13 cellular contexts compared by ENCODE assay signal in genomic region chr3:138513073-138513843, GRCh38.
A peak's percentile ranks its signal among the peaks of the same experiment; 100 is the strongest.
DNase-seq lines count a peak whose midpoint lies in the region; ATAC-seq and TF ChIP-seq lines count a peak whose summit lies in the region.
"Had no signal": no experiment of that assay in that cellular context is flagged by ENCODE, and none has a peak within 500 bp of the region (broad histone marks: within the 10 kb centered on the region; RNA-seq: fewer than 3 reads in every experiment).

No MANE protein-coding gene starts in this region.

- no peaks in the 10 kb centered on the region for H3K9me3 Mint-ChIP-seq in chondrocyte (ENCODE audit: low read depth)

- peak overlapping the region; percentile 61 for H3K27ac ChIP-seq in KOPT-K1 (ENCODE audit: low read depth, low read length, poor library complexity, severe bottlenecking)
- H3K27ac ChIP-seq in breast epithelium: no peak overlapping the region
- H3K27ac ChIP-seq: parathyroid adenoma had no signal

- H3K9me3 ChIP-seq in KOPT-K1 (ENCODE audit: insufficient read depth, low read length, poor library complexity, severe bottlenecking) (no peaks in the 10 kb centered on the region), breast epithelium (peaks cover 8 to 9% of the 10 kb centered on the region in 2 donors)

- no peak for TF ChIP-seq POLR2A in breast epithelium (IDR thresholded peaks at IDR 0.05)

- no peak overlapping the region for H3K4me3 Mint-ChIP-seq in chondrocyte (ENCODE audit: unreplicated experiment)

- peak; percentile 45 for DNase-seq in GM12865 (ENCODE audit: low read depth)
- DNase-seq in DMS53 treated with DMSO at 0.1 percent for 48 hours (lab: John Stamatoyannopoulos, UW; ENCODE audit: unreplicated experiment): no peak
- DNase-seq in breast epithelium (ENCODE audit: low spot score in 2 of 2): no peak
- no peak for DNase-seq in chondrocyte (ENCODE audit: low spot score)
- DNase-seq: activated CD4-positive, alpha-beta T cell treated with anti-CD3 and anti-CD28 coated beads for 4 hours; C1 segment of cervical spinal cord; NCI-H2171; Right ventricle myocardium superior had no signal

- H3K4me1 Mint-ChIP-seq in chondrocyte (ENCODE audit: low read depth): no peaks in the 10 kb centered on the region

- no peaks in the 10 kb centered on the region for H3K4me1 ChIP-seq in breast epithelium
- H3K4me1 ChIP-seq: parathyroid adenoma had no signal

- H3K36me3 Mint-ChIP-seq in chondrocyte (ENCODE audit: low read depth): peaks cover 8% of the 10 kb centered on the region

- ATAC-seq in GM18868 (IDR thresholded peaks at IDR 0.05; ENCODE audit: unreplicated experiment) (peak; percentile 73), HG02588 (IDR thresholded peaks at IDR 0.05; ENCODE audit: unreplicated experiment) (peak; percentile 84), GM19328 (IDR thresholded peaks at IDR 0.05; ENCODE audit: unreplicated experiment) (no peak)

- H3K27ac Mint-ChIP-seq in chondrocyte (ENCODE audit: unreplicated experiment): no peak overlapping the region

- no peaks in the 10 kb centered on the region for H3K27me3 Mint-ChIP-seq in chondrocyte (ENCODE audit: low read depth)

- intact Hi-C loops in breast epithelium (cut with DNase I; ENCODE audit: low total_unique reads): no loop called here

- H3K36me3 ChIP-seq in KOPT-K1 (ENCODE audit: insufficient read depth, low read length) (peaks cover 51% of the 10 kb centered on the region), breast epithelium (no peaks in the 10 kb centered on the region)

- TF ChIP-seq CTCF in GM12865 (IDR thresholded peaks at IDR 0.05; ENCODE audit: insufficient read depth, low read depth, low read length, missing control alignments) (no peak), breast epithelium (IDR thresholded peaks at IDR 0.05) (no peak), chondrocyte (IDR thresholded peaks at IDR 0.05) (no peak)

- H3K4me3 ChIP-seq in GM12865 (ENCODE audit: low read depth, low read length) (no peak overlapping the region), breast epithelium (no peak overlapping the region)

- no peaks in the 10 kb centered on the region for H3K27me3 ChIP-seq in breast epithelium
